ENCODE assay signal across 8 cellular contexts in the genomic region with DNA sequence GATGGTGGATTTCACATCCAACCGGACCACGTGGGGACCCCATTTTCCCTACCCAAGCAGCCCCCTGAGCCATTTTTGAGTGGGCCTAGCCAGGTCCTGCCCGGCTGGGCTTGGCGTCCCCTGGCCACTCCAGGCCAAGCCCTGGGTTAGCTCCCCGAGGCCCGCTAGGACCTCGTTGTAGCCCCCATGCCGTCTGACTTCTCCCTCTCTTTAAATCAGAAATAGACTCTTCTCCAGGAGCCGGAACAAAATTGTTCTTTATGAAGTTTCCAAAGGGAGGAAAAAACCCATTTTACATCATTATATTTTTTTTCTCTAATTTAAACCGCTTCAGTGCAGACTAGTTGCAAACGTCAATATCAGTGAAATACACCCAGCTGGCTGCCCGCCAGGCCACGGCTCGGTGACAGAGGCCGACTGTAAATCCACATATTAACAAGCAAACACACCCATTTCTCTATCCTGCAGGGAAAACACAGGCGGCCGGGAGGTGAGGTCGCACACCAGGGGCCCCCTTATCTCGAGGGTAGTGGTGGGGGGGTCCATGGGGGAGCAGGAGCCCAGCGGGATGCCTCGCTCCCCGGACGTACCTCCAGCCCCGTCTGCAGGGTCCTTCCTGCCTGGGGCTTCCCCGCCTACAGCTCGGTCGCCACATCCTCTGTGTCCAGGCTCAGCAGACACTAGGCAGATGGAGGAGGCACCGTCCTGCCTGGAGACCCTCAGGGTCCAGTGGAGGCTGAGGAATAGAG.
DNase-seq lines count a peak whose midpoint lies in the region; ATAC-seq, FAIRE-seq and TF ChIP-seq lines count a peak whose summit lies in the region.

No MANE protein-coding gene starts in this region.

- H3K9me3 Mint-ChIP-seq in activated CD4-positive, alpha-beta memory T cell treated with anti-CD3 and anti-CD28 coated beads for 36 hours: no peaks in the 10 kb centered on the region

- intact Hi-C loops in activated CD4-positive, alpha-beta memory T cell treated with anti-CD3 and anti-CD28 coated beads for 36 hours (cut with micrococcal nuclease): no loop called here
- intact Hi-C loops in left ventricle myocardium superior (cut with micrococcal nuclease) (no loop called here), aorta (cut with DNase I) (no loop called here), ascending aorta (cut with DNase I) (no loop called here), breast epithelium (cut with DNase I; ENCODE audit: low total_unique reads) (no loop called here)

- POLR2A ChIA-PET in activated CD4-positive, alpha-beta memory T cell treated with anti-CD3 and anti-CD28 coated beads for 36 hours (lab: Charles Lee): no interaction called here

- no peak for TF ChIP-seq EP300 in Ishikawa (IDR thresholded peaks at IDR 0.05; ENCODE audit: borderline replicate concordance)

- no peak overlapping the region for H3K4me3 ChIP-seq in aorta (ENCODE audit: low read length in 2 of 2)
- H3K4me3 ChIP-seq in ascending aorta: no peak overlapping the region
- H3K4me3 ChIP-seq in breast epithelium: peak overlapping the region in 1 of 3 donors; percentile 37

- no peaks in the 10 kb centered on the region for H3K36me3 ChIP-seq in aorta (ENCODE audit: control insufficient read depth in 1 of 2, insufficient read depth in 2 of 2, low read length in 1 of 2)
- H3K36me3 ChIP-seq in ascending aorta: no peaks in the 10 kb centered on the region
- no peaks in the 10 kb centered on the region for H3K36me3 ChIP-seq in breast epithelium

- H3K36me3 Mint-ChIP-seq in activated CD4-positive, alpha-beta memory T cell treated with anti-CD3 and anti-CD28 coated beads for 36 hours: no peaks in the 10 kb centered on the region

- H3K4me1 ChIP-seq in aorta (ENCODE audit: control insufficient read depth in 1 of 2, insufficient read depth in 2 of 2, low read length in 2 of 2): no peaks in the 10 kb centered on the region
- no peaks in the 10 kb centered on the region for H3K4me1 ChIP-seq in ascending aorta
- H3K4me1 ChIP-seq in breast epithelium: no peaks in the 10 kb centered on the region

- H3K4me3 Mint-ChIP-seq in activated CD4-positive, alpha-beta memory T cell treated with anti-CD3 and anti-CD28 coated beads for 36 hours: peak overlapping the region; percentile 45

- TF ChIP-seq CTCF in D721Med (IDR thresholded peaks at IDR 0.05; ENCODE audit: insufficient read depth, missing control alignments) (no peak), ascending aorta (IDR thresholded peaks at IDR 0.05) (no peak), breast epithelium (IDR thresholded peaks at IDR 0.05) (no peak)

- H3K4me1 Mint-ChIP-seq in activated CD4-positive, alpha-beta memory T cell treated with anti-CD3 and anti-CD28 coated beads for 36 hours (ENCODE audit: low read depth): peaks cover 18% of the 10 kb centered on the region

- DNase-seq in COLO829 (ENCODE audit: low spot score): peak; percentile 60
- DNase-seq in activated CD4-positive, alpha-beta memory T cell treated with anti-CD3 and anti-CD28 coated beads for 36 hours: peak; percentile 29
- peak; percentile 82 for DNase-seq in left ventricle myocardium superior
- peak in 1 of 2 donors; percentile 87 for DNase-seq in aorta
- DNase-seq in D721Med (ENCODE audit: insufficient read length, low spot score): no peak
- DNase-seq in ascending aorta (ENCODE audit: low spot score in 2 of 2): no peak
- no peak for DNase-seq in breast epithelium (ENCODE audit: low spot score in 2 of 2)

- H3K9me3 ChIP-seq in aorta (ENCODE audit: control insufficient read depth, low read length) (no peaks in the 10 kb centered on the region), ascending aorta (no peaks in the 10 kb centered on the region), breast epithelium (no peaks in the 10 kb centered on the region)

- no peak for TF ChIP-seq RAD21 in Ishikawa (IDR thresholded peaks at IDR 0.05; ENCODE audit: low read depth)

- no peaks in the 10 kb centered on the region for H3K27me3 ChIP-seq in aorta (ENCODE audit: control insufficient read depth in 1 of 2, insufficient read depth in 2 of 2, low read length in 1 of 2)
- no peaks in the 10 kb centered on the region for H3K27me3 ChIP-seq in ascending aorta
- H3K27me3 ChIP-seq in breast epithelium: peaks cover 0 to 30% of the 10 kb centered on the region in 2 donors

- H3K27ac Mint-ChIP-seq in activated CD4-positive, alpha-beta memory T cell treated with anti-CD3 and anti-CD28 coated beads for 36 hours: no peak overlapping the region

- H3K27ac ChIP-seq in aorta (ENCODE audit: low read depth in 1 of 2, low read length in 2 of 2) (no peak overlapping the region), ascending aorta (no peak overlapping the region), breast epithelium (no peak overlapping the region)

- WGBS in aorta, 2 donors: 33 to 35% methylated on average over 28 of the region's 28 CpGs

- CTCF ChIA-PET in activated CD4-positive, alpha-beta memory T cell treated with anti-CD3 and anti-CD28 coated beads for 36 hours (lab: Charles Lee): interaction anchor here (0.6 kb wide), 1 partner anchor 174 kb away, joined by 4 read pairs; no protein-coding TSS in a partner anchor

- FAIRE-seq in D721Med (lab: Jason Lieb, UNC): no peak

- TF ChIP-seq POLR2A in breast epithelium (IDR thresholded peaks at IDR 0.05): no peak

- peaks cover 3% of the 10 kb centered on the region for H3K27me3 Mint-ChIP-seq in activated CD4-positive, alpha-beta memory T cell treated with anti-CD3 and anti-CD28 coated beads for 36 hours

- ATAC-seq in left ventricle myocardium superior (peak; percentile 25), aorta (ENCODE audit: low FRiP score) (peak; percentile 7)

TF ChIP-seq in Ishikawa, 13 proteins besides CTCF, POLR2A, EP300 and RAD21:
- peak; percentile 54; the same call in 1 of the 2 replicates for TF ChIP-seq NFIC (IDR thresholded peaks at IDR 0.05)
- no peak for TF ChIP-seq CREB1 (IDR thresholded peaks at IDR 0.05; ENCODE audit: low read depth)

Comparison
In these comparisons a context has a peak if more than half of its experiments do, and no peak if none do; other contexts are left out.
1. DNase-seq: peak in COLO829 (single experiment), activated CD4-positive, alpha-beta memory T cell treated with anti-CD3 and anti-CD28 coated beads for 36 hours (single experiment) and left ventricle myocardium superior (single experiment); none in D721Med (single experiment), ascending aorta (0 of 2) and breast epithelium (0 of 2).